Comparison of ENCODE assay signal across 8 cellular contexts in the genomic region with DNA sequence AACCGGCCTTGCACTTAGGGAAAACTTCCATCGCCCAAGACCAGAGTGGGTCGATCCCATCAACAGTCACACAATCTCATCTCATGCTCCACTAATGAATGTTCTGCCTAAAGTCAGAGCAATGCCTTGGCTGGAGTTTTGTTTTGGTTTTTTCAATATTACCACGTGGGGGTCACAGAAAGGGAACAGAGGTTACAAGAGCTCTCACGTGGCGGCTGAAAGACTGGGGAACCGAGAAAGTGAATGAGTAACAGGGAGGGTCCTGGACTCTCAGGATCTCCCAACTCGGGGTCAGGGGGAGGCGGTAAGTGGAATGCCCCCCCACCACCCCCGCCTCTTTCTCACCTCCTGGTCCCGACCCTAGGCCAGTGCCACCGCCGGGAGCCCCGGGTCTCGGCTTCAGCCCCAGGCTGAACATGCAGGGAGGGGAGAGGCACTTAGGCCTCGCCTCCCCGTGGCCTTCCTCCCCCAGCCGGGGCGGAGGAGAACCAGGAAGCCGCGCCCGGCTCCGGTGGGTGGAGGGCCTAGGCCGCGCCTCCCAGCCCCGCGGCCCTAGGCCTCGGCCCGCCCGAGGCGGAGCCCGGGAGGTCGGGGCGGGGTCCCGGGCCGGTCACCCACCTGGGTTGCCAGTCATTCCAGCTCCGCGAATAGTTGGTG.
A peak's percentile ranks its signal among the peaks of the same experiment; 100 is the strongest.
DNase-seq lines count a peak whose midpoint lies in the region; ATAC-seq and TF ChIP-seq lines count a peak whose summit lies in the region.
"Not testable (repeated sequence)": the region's sequence is repeated elsewhere in the genome, so short reads cannot be mapped to it uniquely, and the experiment has no call there.

No MANE protein-coding gene starts in this region.

- peaks cover 11% of the 10 kb centered on the region for H3K36me3 Mint-ChIP-seq in T-helper 2 cell treated with Interferon-gamma antibody and Interleukin-4, amounts not matched to agents 5 μg/mL and 100 μg/mL, for 36 hours (ENCODE audit: low read depth)
- H3K36me3 Mint-ChIP-seq in osteocyte (ENCODE audit: unreplicated experiment) = not testable (repeated sequence)

- not testable (repeated sequence) for H3K36me3 ChIP-seq in upper lobe of right lung

- not testable (repeated sequence) for DNase-seq in LNCaP clone FGC (ENCODE audit: low read depth)
- DNase-seq in T-helper 2 cell treated with Interferon-gamma antibody and Interleukin-4, amounts not matched to agents 5 μg/mL and 100 μg/mL, for 36 hours (ENCODE audit: low spot score) = peak; percentile 70
- DNase-seq in astrocyte of the hippocampus (ENCODE audit: low read depth, low spot score) (peak; percentile 29), right cardiac atrium (peak; percentile 68 to 92 (median 85)), osteocyte (ENCODE audit: extremely low spot score, unreplicated experiment) (peak; percentile 65), upper lobe of right lung (peak; percentile 93)

- not testable (repeated sequence) for TF ChIP-seq POLR2A in GM18505 (IDR thresholded peaks at IDR 0.05; ENCODE audit: borderline replicate concordance, extremely low read depth, insufficient read depth, insufficient read length)

- not testable (repeated sequence) for TF ChIP-seq CTCF in LNCaP clone FGC (IDR thresholded peaks at IDR 0.05; ENCODE audit: control insufficient read depth, extremely low read depth, insufficient read depth); osteocyte (IDR thresholded peaks at IDR 0.05); upper lobe of right lung (IDR thresholded peaks at IDR 0.05)

- H3K4me3 ChIP-seq in LNCaP clone FGC (ENCODE audit: low read depth, low read length) (peak overlapping the region; percentile 61), right cardiac atrium (ENCODE audit: low read length) (peak overlapping the region; percentile 37), upper lobe of right lung (peak overlapping the region; percentile 69)

- H3K27ac ChIP-seq in right cardiac atrium (ENCODE audit: low read length) (peak overlapping the region; percentile 57), upper lobe of right lung (peak overlapping the region; percentile 90)

- not testable (repeated sequence) for H3K27me3 ChIP-seq in right cardiac atrium (ENCODE audit: control insufficient read depth, insufficient read depth); upper lobe of right lung

- not testable (repeated sequence) for H3K9me3 ChIP-seq in right cardiac atrium (ENCODE audit: control insufficient read depth, low read length); upper lobe of right lung

- not testable (repeated sequence) for H3K4me1 ChIP-seq in right cardiac atrium (ENCODE audit: control insufficient read depth, insufficient read depth, low read length); upper lobe of right lung

- 0% methylated on average over 16 of the region's 38 CpGs for WGBS in right cardiac atrium

- ATAC-seq in GM18505 (IDR thresholded peaks at IDR 0.05; ENCODE audit: unreplicated experiment) (peak; percentile 42), HG02642 (IDR thresholded peaks at IDR 0.05; ENCODE audit: poor library complexity, unreplicated experiment) (peak; percentile 58), right cardiac atrium (peak; percentile 90 to 91), upper lobe of right lung (peak; percentile 86)

- H3K4me1 Mint-ChIP-seq in T-helper 2 cell treated with Interferon-gamma antibody and Interleukin-4, amounts not matched to agents 5 μg/mL and 100 μg/mL, for 36 hours (ENCODE audit: low read depth) = peaks cover 22% of the 10 kb centered on the region
- peaks cover 16% of the 10 kb centered on the region for H3K4me1 Mint-ChIP-seq in osteocyte (ENCODE audit: unreplicated experiment)

- intact Hi-C loops in right cardiac atrium (cut with DNase I); upper lobe of right lung (cut with DNase I): not testable (repeated sequence)

- H3K27me3 Mint-ChIP-seq in T-helper 2 cell treated with Interferon-gamma antibody and Interleukin-4, amounts not matched to agents 5 μg/mL and 100 μg/mL, for 36 hours (ENCODE audit: low read depth); osteocyte (ENCODE audit: unreplicated experiment): not testable (repeated sequence)

- H3K27ac Mint-ChIP-seq in T-helper 2 cell treated with Interferon-gamma antibody and Interleukin-4, amounts not matched to agents 5 μg/mL and 100 μg/mL, for 36 hours = peak overlapping the region; percentile 91
- H3K27ac Mint-ChIP-seq in osteocyte (ENCODE audit: unreplicated experiment) = peak overlapping the region; percentile 81

- not testable (repeated sequence) for H3K9me3 Mint-ChIP-seq in T-helper 2 cell treated with Interferon-gamma antibody and Interleukin-4, amounts not matched to agents 5 μg/mL and 100 μg/mL, for 36 hours; osteocyte (ENCODE audit: unreplicated experiment)

- H3K4me3 Mint-ChIP-seq in T-helper 2 cell treated with Interferon-gamma antibody and Interleukin-4, amounts not matched to agents 5 μg/mL and 100 μg/mL, for 36 hours = peak overlapping the region; percentile 93
- peak overlapping the region; percentile 92 for H3K4me3 Mint-ChIP-seq in osteocyte (ENCODE audit: unreplicated experiment)
